Comparison of ENCODE assay signal across 37 cellular contexts in genomic region chr4:87650938-87651337, GRCh38. TPM values are rescaled to one million over a fixed set of nuclear protein-coding genes. Genes with fewer than 3 reads are reported as not detected.
"Had no signal": no experiment of that assay in that cellular context is flagged by ENCODE, and none has a peak within 500 bp of the region (broad histone marks: within the 10 kb centered on the region; RNA-seq: fewer than 3 reads in every experiment).

No MANE protein-coding gene starts in this region.

- ATAC-seq: natural killer cell; right lobe of liver; stimulated activated memory B cell treated with anti-CD40 and anti-IgM and Interleukin-4, amounts not matched to agents 10 μg/mL and 1 μg/mL and 100 μg/mL, for 72 hours; stimulated activated naive CD8-positive, alpha-beta T cell treated with anti-CD3 and anti-CD28 coated beads, Interleukin-15, Interleukin-2, amounts not matched to agents 100 U/mL and 50 U/mL, for 24 hours had no signal

- H3K27me3 Mint-ChIP-seq: progenitor cell of endocrine pancreas had no signal

- H3K4me3 Mint-ChIP-seq: immature natural killer cell; mesothelial cell of epicardium; naive B cell; natural killer cell; nephron progenitor cell; neural progenitor cell; stimulated activated memory B cell treated with anti-CD40 and anti-IgM and Interleukin-4, amounts not matched to agents 10 μg/mL and 1 μg/mL and 100 μg/mL, for 72 hours had no signal

- H3K9ac ChIP-seq: neural progenitor cell had no signal

- H3K36me3 Mint-ChIP-seq: immature natural killer cell; mesothelial cell of epicardium; naive B cell; natural killer cell; neural progenitor cell; stimulated activated memory B cell treated with anti-CD40 and anti-IgM and Interleukin-4, amounts not matched to agents 10 μg/mL and 1 μg/mL and 100 μg/mL, for 72 hours had no signal

- H3K4me3 ChIP-seq: left ventricle myocardium inferior, lung, neural progenitor cell, right atrium auricular region, right lobe of liver, smooth muscle cell, stomach, testis, thyroid gland, transverse colon, upper lobe of left lung, vagina had no signal

- H3K27ac ChIP-seq: left ventricle myocardium inferior, neural progenitor cell, neutrophil, right atrium auricular region, right lobe of liver, stomach, testis, thyroid gland, transverse colon, upper lobe of left lung, vagina had no signal

- H3K4me1 Mint-ChIP-seq: immature natural killer cell; mesothelial cell of epicardium; naive B cell; natural killer cell; stimulated activated memory B cell treated with anti-CD40 and anti-IgM and Interleukin-4, amounts not matched to agents 10 μg/mL and 1 μg/mL and 100 μg/mL, for 72 hours had no signal

- H3K36me3 ChIP-seq: left ventricle myocardium inferior, neural progenitor cell, neutrophil, right atrium auricular region, right lobe of liver, stomach, thyroid gland, transverse colon, upper lobe of left lung, vagina had no signal

- DNase-seq: hypothalamus; immature natural killer cell; left ventricle myocardium inferior; mesendoderm; naive B cell; natural killer cell; nephron progenitor cell; occipital lobe; right lobe of liver; stimulated activated CD4-positive, alpha-beta T cell treated with anti-CD3 and anti-CD28 coated beads, Interleukin-1b, Interleukin-23, amount 100 ng/mL, for 48 hours; stimulated activated CD4-positive, alpha-beta T cell treated with anti-CD3 and anti-CD28 coated beads, Interleukin-2, amount 100 ng/mL, for 48 hours; stimulated activated CD4-positive, alpha-beta T cell treated with anti-CD3 and anti-CD28 coated beads, Interleukin-4, amount 100 ng/mL, for 4 hours; stimulated activated CD8-positive, alpha-beta memory T cell treated with anti-CD3 and anti-CD28 coated beads, Interleukin-4, amount 100 ng/mL, for 48 hours; stimulated activated naive CD8-positive, alpha-beta T cell treated with anti-CD3 and anti-CD28 coated beads, Interleukin-15, Interleukin-2, amounts not matched to agents 100 U/mL and 50 U/mL, for 24 hours; stomach; testis; thyroid gland; transverse colon; upper lobe of left lung had no signal

- H3K9me3 Mint-ChIP-seq: immature natural killer cell; mesothelial cell of epicardium; naive B cell; natural killer cell; nephron progenitor cell; neural progenitor cell; stimulated activated memory B cell treated with anti-CD40 and anti-IgM and Interleukin-4, amounts not matched to agents 10 μg/mL and 1 μg/mL and 100 μg/mL, for 72 hours had no signal

- H3K4me1 ChIP-seq: left ventricle myocardium inferior, right atrium auricular region, right lobe of liver, stomach, testis, thyroid gland, transverse colon, upper lobe of left lung, vagina had no signal

- H3K27ac Mint-ChIP-seq: immature natural killer cell; mesothelial cell of epicardium; naive B cell; natural killer cell; nephron progenitor cell; neural progenitor cell; progenitor cell of endocrine pancreas; stimulated activated memory B cell treated with anti-CD40 and anti-IgM and Interleukin-4, amounts not matched to agents 10 μg/mL and 1 μg/mL and 100 μg/mL, for 72 hours had no signal

- H3K9me3 ChIP-seq: left ventricle myocardium inferior, neutrophil, right atrium auricular region, right lobe of liver, stomach, testis, thyroid gland, transverse colon, upper lobe of left lung, vagina had no signal

- FAIRE-seq: islet of Langerhans had no signal

RNA-seq across cellular contexts. Expression of gene DMP1, which starts 0.9 kb away (rescaled TPM):
- total RNA-seq: kidney epithelial cell, left ventricle myocardium inferior, lower leg skin, lung, mesothelial cell of epicardium, mononuclear cell, natural killer cell, osteocyte, progenitor cell of endocrine pancreas, pulmonary artery endothelial cell, renal cortical epithelial cell, right atrium auricular region, right lobe of liver, skeletal muscle tissue, smooth muscle cell, stomach, thyroid gland, transverse colon, upper lobe of left lung, urinary bladder, vagina had no signal
- polyA plus RNA-seq: immature natural killer cell, lung, smooth muscle cell, stomach, urinary bladder had no signal

RNA-seq across cellular contexts. Expression of gene DSPP, which starts 42.6 kb away (rescaled TPM):
- total RNA-seq: kidney epithelial cell, left ventricle myocardium inferior, lower leg skin, lung, mesothelial cell of epicardium, mononuclear cell, natural killer cell, osteocyte, progenitor cell of endocrine pancreas, pulmonary artery endothelial cell, renal cortical epithelial cell, right atrium auricular region, right lobe of liver, skeletal muscle tissue, smooth muscle cell, stomach, testis, transverse colon, upper lobe of left lung, urinary bladder, vagina had no signal
- polyA plus RNA-seq: immature natural killer cell, lung, smooth muscle cell, stomach, urinary bladder had no signal
